In the genomic region with DNA sequence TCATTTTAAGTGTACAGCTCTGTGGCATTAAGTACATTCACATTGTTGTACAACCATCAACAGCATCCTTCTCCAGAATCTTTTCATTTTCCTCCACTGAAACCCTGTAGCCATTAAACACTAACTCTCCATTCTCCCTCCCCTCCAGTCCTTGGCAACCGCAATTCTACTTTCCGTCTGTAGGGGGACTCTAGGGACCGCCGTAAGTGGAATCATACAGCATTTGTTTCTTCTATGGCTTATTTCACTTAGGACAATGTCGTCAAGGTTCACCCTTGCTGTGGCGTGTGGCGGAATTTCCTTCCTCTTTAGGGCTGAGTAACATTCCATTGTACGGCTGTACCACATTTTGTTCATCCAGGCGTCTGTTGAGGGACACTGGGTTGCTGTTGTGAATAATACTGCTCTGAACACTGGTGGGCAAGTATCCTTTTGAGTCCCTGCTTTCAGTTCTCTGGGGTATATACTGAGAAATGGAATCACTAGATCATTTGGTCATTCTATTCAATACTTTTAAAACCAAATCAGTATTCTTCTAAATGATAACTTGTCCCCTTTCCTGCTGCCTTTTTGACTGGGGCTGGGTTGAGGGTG, we compare ENCODE assay signal across 1 cellular context.
TF ChIP-seq lines count a peak whose summit lies in the region.

No MANE protein-coding gene starts in this region.

TF ChIP-seq in GM23338, 12 proteins besides CTCF, POLR2A, EP300 and RAD21 (continued from another document):
- TF ChIP-seq, protein P1, sequence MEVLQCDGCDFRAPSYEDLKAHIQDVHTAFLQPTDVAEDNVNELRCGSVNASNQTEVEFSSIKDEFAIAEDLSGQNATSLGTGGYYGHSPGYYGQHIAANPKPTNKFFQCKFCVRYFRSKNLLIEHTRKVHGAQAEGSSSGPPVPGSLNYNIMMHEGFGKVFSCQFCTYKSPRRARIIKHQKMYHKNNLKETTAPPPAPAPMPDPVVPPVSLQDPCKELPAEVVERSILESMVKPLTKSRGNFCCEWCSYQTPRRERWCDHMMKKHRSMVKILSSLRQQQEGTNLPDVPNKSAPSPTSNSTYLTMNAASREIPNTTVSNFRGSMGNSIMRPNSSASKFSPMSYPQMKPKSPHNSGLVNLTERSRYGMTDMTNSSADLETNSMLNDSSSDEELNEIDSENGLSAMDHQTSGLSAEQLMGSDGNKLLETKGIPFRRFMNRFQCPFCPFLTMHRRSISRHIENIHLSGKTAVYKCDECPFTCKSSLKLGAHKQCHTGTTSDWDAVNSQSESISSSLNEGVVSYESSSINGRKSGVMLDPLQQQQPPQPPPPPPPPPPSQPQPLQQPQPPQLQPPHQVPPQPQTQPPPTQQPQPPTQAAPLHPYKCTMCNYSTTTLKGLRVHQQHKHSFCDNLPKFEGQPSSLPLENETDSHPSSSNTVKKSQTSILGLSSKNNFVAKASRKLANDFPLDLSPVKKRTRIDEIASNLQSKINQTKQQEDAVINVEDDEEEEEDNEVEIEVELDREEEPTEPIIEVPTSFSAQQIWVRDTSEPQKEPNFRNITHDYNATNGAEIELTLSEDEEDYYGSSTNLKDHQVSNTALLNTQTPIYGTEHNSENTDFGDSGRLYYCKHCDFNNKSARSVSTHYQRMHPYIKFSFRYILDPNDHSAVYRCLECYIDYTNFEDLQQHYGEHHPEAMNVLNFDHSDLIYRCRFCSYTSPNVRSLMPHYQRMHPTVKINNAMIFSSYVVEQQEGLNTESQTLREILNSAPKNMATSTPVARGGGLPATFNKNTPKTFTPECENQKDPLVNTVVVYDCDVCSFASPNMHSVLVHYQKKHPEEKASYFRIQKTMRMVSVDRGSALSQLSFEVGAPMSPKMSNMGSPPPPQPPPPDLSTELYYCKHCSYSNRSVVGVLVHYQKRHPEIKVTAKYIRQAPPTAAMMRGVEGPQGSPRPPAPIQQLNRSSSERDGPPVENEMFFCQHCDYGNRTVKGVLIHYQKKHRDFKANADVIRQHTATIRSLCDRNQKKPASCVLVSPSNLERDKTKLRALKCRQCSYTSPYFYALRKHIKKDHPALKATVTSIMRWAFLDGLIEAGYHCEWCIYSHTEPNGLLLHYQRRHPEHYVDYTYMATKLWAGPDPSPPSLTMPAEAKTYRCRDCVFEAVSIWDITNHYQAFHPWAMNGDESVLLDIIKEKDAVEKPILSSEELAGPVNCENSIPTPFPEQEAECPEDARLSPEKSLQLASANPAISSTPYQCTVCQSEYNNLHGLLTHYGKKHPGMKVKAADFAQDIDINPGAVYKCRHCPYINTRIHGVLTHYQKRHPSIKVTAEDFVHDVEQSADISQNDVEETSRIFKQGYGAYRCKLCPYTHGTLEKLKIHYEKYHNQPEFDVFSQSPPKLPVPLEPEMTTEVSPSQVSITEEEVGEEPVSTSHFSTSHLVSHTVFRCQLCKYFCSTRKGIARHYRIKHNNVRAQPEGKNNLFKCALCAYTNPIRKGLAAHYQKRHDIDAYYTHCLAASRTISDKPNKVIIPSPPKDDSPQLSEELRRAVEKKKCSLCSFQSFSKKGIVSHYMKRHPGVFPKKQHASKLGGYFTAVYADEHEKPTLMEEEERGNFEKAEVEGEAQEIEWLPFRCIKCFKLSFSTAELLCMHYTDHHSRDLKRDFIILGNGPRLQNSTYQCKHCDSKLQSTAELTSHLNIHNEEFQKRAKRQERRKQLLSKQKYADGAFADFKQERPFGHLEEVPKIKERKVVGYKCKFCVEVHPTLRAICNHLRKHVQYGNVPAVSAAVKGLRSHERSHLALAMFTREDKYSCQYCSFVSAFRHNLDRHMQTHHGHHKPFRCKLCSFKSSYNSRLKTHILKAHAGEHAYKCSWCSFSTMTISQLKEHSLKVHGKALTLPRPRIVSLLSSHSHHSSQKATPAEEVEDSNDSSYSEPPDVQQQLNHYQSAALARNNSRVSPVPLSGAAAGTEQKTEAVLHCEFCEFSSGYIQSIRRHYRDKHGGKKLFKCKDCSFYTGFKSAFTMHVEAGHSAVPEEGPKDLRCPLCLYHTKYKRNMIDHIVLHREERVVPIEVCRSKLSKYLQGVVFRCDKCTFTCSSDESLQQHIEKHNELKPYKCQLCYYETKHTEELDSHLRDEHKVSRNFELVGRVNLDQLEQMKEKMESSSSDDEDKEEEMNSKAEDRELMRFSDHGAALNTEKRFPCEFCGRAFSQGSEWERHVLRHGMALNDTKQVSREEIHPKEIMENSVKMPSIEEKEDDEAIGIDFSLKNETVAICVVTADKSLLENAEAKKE (CRISPR knock-in tag; IDR thresholded peaks at IDR 0.05), result no peak
- TF ChIP-seq JUNB (IDR thresholded peaks at IDR 0.05; ENCODE audit: unreplicated experiment) (no peak), NANOG (IDR thresholded peaks at IDR 0.05; ENCODE audit: borderline replicate concordance) (no peak), ZNF331 (CRISPR knock-in tag; IDR thresholded peaks at IDR 0.05; ENCODE audit: low read depth) (no peak)
- TF ChIP-seq, protein P2, sequence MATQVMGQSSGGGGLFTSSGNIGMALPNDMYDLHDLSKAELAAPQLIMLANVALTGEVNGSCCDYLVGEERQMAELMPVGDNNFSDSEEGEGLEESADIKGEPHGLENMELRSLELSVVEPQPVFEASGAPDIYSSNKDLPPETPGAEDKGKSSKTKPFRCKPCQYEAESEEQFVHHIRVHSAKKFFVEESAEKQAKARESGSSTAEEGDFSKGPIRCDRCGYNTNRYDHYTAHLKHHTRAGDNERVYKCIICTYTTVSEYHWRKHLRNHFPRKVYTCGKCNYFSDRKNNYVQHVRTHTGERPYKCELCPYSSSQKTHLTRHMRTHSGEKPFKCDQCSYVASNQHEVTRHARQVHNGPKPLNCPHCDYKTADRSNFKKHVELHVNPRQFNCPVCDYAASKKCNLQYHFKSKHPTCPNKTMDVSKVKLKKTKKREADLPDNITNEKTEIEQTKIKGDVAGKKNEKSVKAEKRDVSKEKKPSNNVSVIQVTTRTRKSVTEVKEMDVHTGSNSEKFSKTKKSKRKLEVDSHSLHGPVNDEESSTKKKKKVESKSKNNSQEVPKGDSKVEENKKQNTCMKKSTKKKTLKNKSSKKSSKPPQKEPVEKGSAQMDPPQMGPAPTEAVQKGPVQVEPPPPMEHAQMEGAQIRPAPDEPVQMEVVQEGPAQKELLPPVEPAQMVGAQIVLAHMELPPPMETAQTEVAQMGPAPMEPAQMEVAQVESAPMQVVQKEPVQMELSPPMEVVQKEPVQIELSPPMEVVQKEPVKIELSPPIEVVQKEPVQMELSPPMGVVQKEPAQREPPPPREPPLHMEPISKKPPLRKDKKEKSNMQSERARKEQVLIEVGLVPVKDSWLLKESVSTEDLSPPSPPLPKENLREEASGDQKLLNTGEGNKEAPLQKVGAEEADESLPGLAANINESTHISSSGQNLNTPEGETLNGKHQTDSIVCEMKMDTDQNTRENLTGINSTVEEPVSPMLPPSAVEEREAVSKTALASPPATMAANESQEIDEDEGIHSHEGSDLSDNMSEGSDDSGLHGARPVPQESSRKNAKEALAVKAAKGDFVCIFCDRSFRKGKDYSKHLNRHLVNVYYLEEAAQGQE (IDR thresholded peaks at IDR 0.05; ENCODE audit: unreplicated experiment), result no peak
